8 cellular contexts compared by ENCODE assay signal in genomic region chr1:220691039-220691684, GRCh38. TPM values are rescaled to one million over a fixed set of nuclear protein-coding genes. Genes with fewer than 3 reads are reported as not detected.
DNase-seq lines count a peak whose midpoint lies in the region; ATAC-seq and TF ChIP-seq lines count a peak whose summit lies in the region.

No MANE protein-coding gene starts in this region.

- H3K27me3 ChIP-seq in BJ (ENCODE audit: control insufficient read depth, insufficient read depth, low read length) (peaks cover 5% of the 10 kb centered on the region; the same call in 1 of the 2 replicates), HUES64 (ENCODE audit: insufficient read depth, low read length) (peaks cover 36% of the 10 kb centered on the region), endocrine pancreas (ENCODE audit: control insufficient read depth, insufficient read depth, low read length) (no peaks in the 10 kb centered on the region)

- H3K9me3 ChIP-seq in HUES64 (ENCODE audit: insufficient read depth, low read depth, low read length) (no peaks in the 10 kb centered on the region), endocrine pancreas (ENCODE audit: control insufficient read depth, low read length) (no peaks in the 10 kb centered on the region)

- H3K36me3 ChIP-seq in BJ (ENCODE audit: control insufficient read depth, insufficient read depth, low read length) (no peaks in the 10 kb centered on the region), HUES64 (ENCODE audit: insufficient read depth, low read length) (no peaks in the 10 kb centered on the region), endocrine pancreas (ENCODE audit: control insufficient read depth, insufficient read depth, low read length) (no peaks in the 10 kb centered on the region)

- H3K4me3 ChIP-seq in BJ (ENCODE audit: low read depth, low read length) (peak overlapping the region; percentile 67), HUES64 (ENCODE audit: low read length) (peak overlapping the region; percentile 78), endocrine pancreas (ENCODE audit: control insufficient read depth, insufficient read depth, low read length) (peak overlapping the region; percentile 40)

- no peaks in the 10 kb centered on the region for H3K36me3 Mint-ChIP-seq in naive thymus-derived CD8-positive, alpha-beta T cell

- H3K4me1 ChIP-seq in HUES64 (ENCODE audit: insufficient read depth, low read length) (no peaks in the 10 kb centered on the region), endocrine pancreas (ENCODE audit: control insufficient read depth, insufficient read depth, low read length) (no peaks in the 10 kb centered on the region)

- H3K9ac ChIP-seq in HUES64 (ENCODE audit: low read depth, low read length) (peak overlapping the region; percentile 60; the same call in 1 of the 2 replicates), endocrine pancreas (ENCODE audit: control insufficient read depth, insufficient read depth, low read length) (peak overlapping the region; percentile 73)

- ATAC-seq in naive thymus-derived CD8-positive, alpha-beta T cell: no peak
- ATAC-seq in HG03108 (IDR thresholded peaks at IDR 0.05; ENCODE audit: unreplicated experiment) (no peak), GM21717 (IDR thresholded peaks at IDR 0.05; ENCODE audit: unreplicated experiment) (no peak)

- no peak for TF ChIP-seq CTCF in BJ (IDR thresholded peaks at IDR 0.05; ENCODE audit: insufficient read depth, low read depth, low read length)

- DNase-seq in BJ (ENCODE audit: low read depth): no peak
- no peak for DNase-seq in naive thymus-derived CD8-positive, alpha-beta T cell
- no peak for DNase-seq in GM03348 (ENCODE audit: low spot score)
- no peak for DNase-seq in COR-L47 (lab: John Stamatoyannopoulos, UW)

- no peak overlapping the region for H3K27ac ChIP-seq in HUES64 (ENCODE audit: low read depth, low read length)

- peak overlapping the region in 1 of 10 donors; percentile 53 for H3K27ac Mint-ChIP-seq in naive thymus-derived CD8-positive, alpha-beta T cell

- CTCF ChIA-PET in BJ (lab: Yijun Ruan, JAX): interaction anchor here (0.6 to 5.6 kb wide), 11 partner anchors 7 to 85 kb away, joined by 3 to 35 read pairs (median 3); no protein-coding TSS in a partner anchor

- H3K4me3 Mint-ChIP-seq in naive thymus-derived CD8-positive, alpha-beta T cell: peak overlapping the region in 9 of 10 donors; percentile 44 to 80 (median 62)

- H3K9me3 Mint-ChIP-seq in naive thymus-derived CD8-positive, alpha-beta T cell: no peaks in the 10 kb centered on the region

- H3K27me3 Mint-ChIP-seq in naive thymus-derived CD8-positive, alpha-beta T cell: peaks cover 10 to 37% (median 19%) of the 10 kb centered on the region in 5 donors

- peaks cover 2 to 9% (median 8%) of the 10 kb centered on the region in 4 donors for H3K4me1 Mint-ChIP-seq in naive thymus-derived CD8-positive, alpha-beta T cell

- WGBS in HUES64: 68% methylated on average over 16 of the region's 16 CpGs

- POLR2A ChIA-PET in BJ (lab: Charles Lee): no interaction called here
- POLR2A ChIA-PET in naive thymus-derived CD8-positive, alpha-beta T cell (lab: Charles Lee): no interaction called here

RNA-seq across cellular contexts. Expression of gene C1orf115, which starts 1.0 kb away (rescaled TPM):
- polyA plus RNA-seq in BJ (2011; rRNA removed): 3.8 and 3.9 TPM in 2 replicates
- polyA minus RNA-seq in BJ (2011; rRNA and poly(A)+ RNA removed): 2.0 and 2.7 TPM in 2 replicates
- polyA plus RNA-seq in HUES64 (2013, experiment 1 of 2): 3.2 TPM
- polyA plus RNA-seq in HUES64 (2013, experiment 2 of 2): 3.2 TPM
- under 1 TPM; 0.52 TPM for total RNA-seq in naive thymus-derived CD8-positive, alpha-beta T cell
- polyA plus RNA-seq in naive thymus-derived CD8-positive, alpha-beta T cell: under 1 TPM in 2 of 3 donors, not detected in 1; 0.44 to 0.99 TPM

RNA-seq across cellular contexts. Expression of gene MTARC2, which starts 57.0 kb away (rescaled TPM):
- polyA plus RNA-seq in BJ (2011; rRNA removed): 5.7 and 6.1 TPM in 2 replicates
- polyA minus RNA-seq in BJ (2011; rRNA and poly(A)+ RNA removed): 3.3 and 3.8 TPM in 2 replicates
- 2.2 TPM for polyA plus RNA-seq in HUES64 (2013, experiment 1 of 2)
- polyA plus RNA-seq in HUES64 (2013, experiment 2 of 2): 4.6 TPM
- not detected for total RNA-seq in naive thymus-derived CD8-positive, alpha-beta T cell
- polyA plus RNA-seq in naive thymus-derived CD8-positive, alpha-beta T cell: not detected
